In the genomic region with DNA sequence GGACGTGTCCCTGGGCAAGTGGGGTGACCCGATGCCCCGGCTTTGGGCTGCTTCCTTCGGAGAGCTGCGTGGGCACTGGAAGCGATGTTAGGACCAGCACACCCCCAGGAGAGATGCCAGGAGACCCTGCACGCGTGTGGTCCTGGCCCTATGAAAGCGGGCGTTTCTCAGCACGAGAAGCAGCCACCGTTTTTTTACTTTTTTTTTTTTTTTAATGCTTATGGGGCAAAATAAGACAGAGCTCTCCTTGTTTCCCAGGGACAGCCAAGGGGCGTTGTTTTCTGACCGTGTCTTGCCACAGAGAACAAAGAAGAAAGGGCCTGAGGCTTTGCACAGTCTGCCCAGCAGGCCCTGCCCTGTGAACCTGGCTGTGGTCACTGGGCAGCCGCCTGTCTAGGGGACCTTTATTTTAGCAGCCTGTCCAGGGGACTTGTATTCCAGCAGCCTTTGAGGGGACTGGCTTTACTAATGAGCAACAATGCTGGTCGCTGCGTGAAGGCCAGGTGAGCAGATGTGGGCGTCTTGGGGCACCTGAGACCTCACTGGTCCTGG, we compare ENCODE assay signal across 1 cellular context.
TF ChIP-seq lines count a peak whose summit lies in the region.

No MANE protein-coding gene starts in this region.

TF ChIP-seq in K562, 482 proteins besides CTCF, POLR2A, EP300 and RAD21:
- TF ChIP-seq SMAD4 (CRISPR knock-in tag; conservative IDR thresholded peaks at IDR 0.05) = no peak
- TF ChIP-seq, protein P1, sequence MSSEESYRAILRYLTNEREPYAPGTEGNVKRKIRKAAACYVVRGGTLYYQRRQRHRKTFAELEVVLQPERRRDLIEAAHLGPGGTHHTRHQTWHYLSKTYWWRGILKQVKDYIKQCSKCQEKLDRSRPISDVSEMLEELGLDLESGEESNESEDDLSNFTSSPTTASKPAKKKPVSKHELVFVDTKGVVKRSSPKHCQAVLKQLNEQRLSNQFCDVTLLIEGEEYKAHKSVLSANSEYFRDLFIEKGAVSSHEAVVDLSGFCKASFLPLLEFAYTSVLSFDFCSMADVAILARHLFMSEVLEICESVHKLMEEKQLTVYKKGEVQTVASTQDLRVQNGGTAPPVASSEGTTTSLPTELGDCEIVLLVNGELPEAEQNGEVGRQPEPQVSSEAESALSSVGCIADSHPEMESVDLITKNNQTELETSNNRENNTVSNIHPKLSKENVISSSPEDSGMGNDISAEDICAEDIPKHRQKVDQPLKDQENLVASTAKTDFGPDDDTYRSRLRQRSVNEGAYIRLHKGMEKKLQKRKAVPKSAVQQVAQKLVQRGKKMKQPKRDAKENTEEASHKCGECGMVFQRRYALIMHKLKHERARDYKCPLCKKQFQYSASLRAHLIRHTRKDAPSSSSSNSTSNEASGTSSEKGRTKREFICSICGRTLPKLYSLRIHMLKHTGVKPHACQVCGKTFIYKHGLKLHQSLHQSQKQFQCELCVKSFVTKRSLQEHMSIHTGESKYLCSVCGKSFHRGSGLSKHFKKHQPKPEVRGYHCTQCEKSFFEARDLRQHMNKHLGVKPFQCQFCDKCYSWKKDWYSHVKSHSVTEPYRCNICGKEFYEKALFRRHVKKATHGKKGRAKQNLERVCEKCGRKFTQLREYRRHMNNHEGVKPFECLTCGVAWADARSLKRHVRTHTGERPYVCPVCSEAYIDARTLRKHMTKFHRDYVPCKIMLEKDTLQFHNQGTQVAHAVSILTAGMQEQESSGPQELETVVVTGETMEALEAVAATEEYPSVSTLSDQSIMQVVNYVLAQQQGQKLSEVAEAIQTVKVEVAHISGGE (CRISPR knock-in tag; IDR thresholded peaks at IDR 0.05) = no peak
- no peak for TF ChIP-seq ZNF79 (CRISPR knock-in tag; IDR thresholded peaks at IDR 0.05; ENCODE audit: low read depth)
- peak; percentile 99 for TF ChIP-seq MYNN (IDR thresholded peaks at IDR 0.05)
- peak; percentile 89 for TF ChIP-seq MYNN (CRISPR knock-in tag; IDR thresholded peaks at IDR 0.05)
- no peak for TF ChIP-seq TCF7 (IDR thresholded peaks at IDR 0.05; ENCODE audit: borderline replicate concordance)
- TF ChIP-seq ZNF511 (CRISPR knock-in tag; IDR thresholded peaks at IDR 0.05) = peak; percentile 63; the same call in 1 of the 2 replicates
- TF ChIP-seq POLR2G (IDR thresholded peaks at IDR 0.05; ENCODE audit: low read depth, low read length) = peak; percentile 37; the same call in 1 of the 2 replicates
- TF ChIP-seq ZFX (CRISPR knock-in tag; IDR thresholded peaks at IDR 0.05) = peak; percentile 12; the same call in 1 of the 2 replicates
- TF ChIP-seq NFE2L1 (tag; IDR thresholded peaks at IDR 0.05; ENCODE audit: borderline replicate concordance, low read depth) = no peak
- peak; percentile 23; the same call in 1 of the 2 replicates for TF ChIP-seq C11orf30 (IDR thresholded peaks at IDR 0.05; ENCODE audit: low read depth)
- peak; percentile 80 for TF ChIP-seq ZNF316 (IDR thresholded peaks at IDR 0.05)
- TF ChIP-seq BCOR (IDR thresholded peaks at IDR 0.05) = 0 out of 2 replicates have a peak, but pooled peaks have one; percentile 8
- no peak for TF ChIP-seq ZNF707 (CRISPR knock-in tag; conservative IDR thresholded peaks at IDR 0.05)
- 0 out of 2 replicates have a peak, but pooled peaks have one; percentile 0 for TF ChIP-seq EGR1 (conservative IDR thresholded peaks at IDR 0.05)
- TF ChIP-seq, protein P2, sequence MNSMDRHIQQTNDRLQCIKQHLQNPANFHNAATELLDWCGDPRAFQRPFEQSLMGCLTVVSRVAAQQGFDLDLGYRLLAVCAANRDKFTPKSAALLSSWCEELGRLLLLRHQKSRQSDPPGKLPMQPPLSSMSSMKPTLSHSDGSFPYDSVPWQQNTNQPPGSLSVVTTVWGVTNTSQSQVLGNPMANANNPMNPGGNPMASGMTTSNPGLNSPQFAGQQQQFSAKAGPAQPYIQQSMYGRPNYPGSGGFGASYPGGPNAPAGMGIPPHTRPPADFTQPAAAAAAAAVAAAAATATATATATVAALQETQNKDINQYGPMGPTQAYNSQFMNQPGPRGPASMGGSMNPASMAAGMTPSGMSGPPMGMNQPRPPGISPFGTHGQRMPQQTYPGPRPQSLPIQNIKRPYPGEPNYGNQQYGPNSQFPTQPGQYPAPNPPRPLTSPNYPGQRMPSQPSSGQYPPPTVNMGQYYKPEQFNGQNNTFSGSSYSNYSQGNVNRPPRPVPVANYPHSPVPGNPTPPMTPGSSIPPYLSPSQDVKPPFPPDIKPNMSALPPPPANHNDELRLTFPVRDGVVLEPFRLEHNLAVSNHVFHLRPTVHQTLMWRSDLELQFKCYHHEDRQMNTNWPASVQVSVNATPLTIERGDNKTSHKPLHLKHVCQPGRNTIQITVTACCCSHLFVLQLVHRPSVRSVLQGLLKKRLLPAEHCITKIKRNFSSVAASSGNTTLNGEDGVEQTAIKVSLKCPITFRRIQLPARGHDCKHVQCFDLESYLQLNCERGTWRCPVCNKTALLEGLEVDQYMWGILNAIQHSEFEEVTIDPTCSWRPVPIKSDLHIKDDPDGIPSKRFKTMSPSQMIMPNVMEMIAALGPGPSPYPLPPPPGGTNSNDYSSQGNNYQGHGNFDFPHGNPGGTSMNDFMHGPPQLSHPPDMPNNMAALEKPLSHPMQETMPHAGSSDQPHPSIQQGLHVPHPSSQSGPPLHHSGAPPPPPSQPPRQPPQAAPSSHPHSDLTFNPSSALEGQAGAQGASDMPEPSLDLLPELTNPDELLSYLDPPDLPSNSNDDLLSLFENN (IDR thresholded peaks at IDR 0.05; ENCODE audit: low read depth in 2 of 2, low read length in 2 of 2) = no peak
- TF ChIP-seq SMARCA5 (IDR thresholded peaks at IDR 0.05) = 0 out of 2 replicates have a peak, but pooled peaks have one; percentile 1
